Comparison of ENCODE assay signal across 8 cellular contexts in genomic region chr11:77411238-77411637, GRCh38.
DNase-seq lines count a peak whose midpoint lies in the region; ATAC-seq and TF ChIP-seq lines count a peak whose summit lies in the region.

No MANE protein-coding gene starts in this region.

- H3K36me3 ChIP-seq in vagina = no peaks in the 10 kb centered on the region

- H3K4me3 Mint-ChIP-seq in natural killer cell treated with Interleukin-12 subunit alpha and Interleukin-12 subunit beta and Interleukin-15 and Interleukin-18, amount 100 ng/mL, for 72 hours = peak overlapping the region; percentile 86

- H3K36me3 Mint-ChIP-seq in natural killer cell treated with Interleukin-12 subunit alpha and Interleukin-12 subunit beta and Interleukin-15 and Interleukin-18, amount 100 ng/mL, for 72 hours = no peaks in the 10 kb centered on the region

- peak overlapping the region; percentile 87 for H3K27ac ChIP-seq in vagina

- H3K9me3 ChIP-seq in vagina = no peaks in the 10 kb centered on the region

- peaks cover 26 to 38% of the 10 kb centered on the region in 2 donors for H3K4me1 Mint-ChIP-seq in natural killer cell treated with Interleukin-12 subunit alpha and Interleukin-12 subunit beta and Interleukin-15 and Interleukin-18, amount 100 ng/mL, for 72 hours (ENCODE audit: low read depth in 2 of 2)

- ATAC-seq in GM19467 (IDR thresholded peaks at IDR 0.05; ENCODE audit: unreplicated experiment) (peak; percentile 30), HG03565 (IDR thresholded peaks at IDR 0.05; ENCODE audit: unreplicated experiment) (peak; percentile 25), esophagus mucosa (peak; percentile 26)
- ATAC-seq in natural killer cell treated with Interleukin-12 subunit alpha and Interleukin-12 subunit beta and Interleukin-15 and Interleukin-18, amount 100 ng/mL, for 72 hours = peak; percentile 65 to 70

- intact Hi-C loops in vagina (cut with DNase I) = no loop called here

- no peak for TF ChIP-seq POLR2A in vagina (IDR thresholded peaks at IDR 0.05)

- TF ChIP-seq CTCF in vagina (IDR thresholded peaks at IDR 0.05) = no peak

- H3K9me3 Mint-ChIP-seq in natural killer cell treated with Interleukin-12 subunit alpha and Interleukin-12 subunit beta and Interleukin-15 and Interleukin-18, amount 100 ng/mL, for 72 hours = no peaks in the 10 kb centered on the region

- DNase-seq in CMK (ENCODE audit: low read depth) (peak; percentile 17), vagina (ENCODE audit: extremely low spot score in 2 of 2) (no peak), NCI-H1417 treated with DMSO at 0.1 percent for 48 hours (lab: John Stamatoyannopoulos, UW) (no peak)
- peak; percentile 4 for DNase-seq in activated CD4-positive, alpha-beta T cell treated with anti-CD3 and anti-CD28 coated beads, Interleukin-2, amount 50 U/mL, for 1 hour
- no peak for DNase-seq in natural killer cell treated with Interleukin-12 subunit alpha and Interleukin-12 subunit beta and Interleukin-15 and Interleukin-18, amount 100 ng/mL, for 72 hours (ENCODE audit: low spot score)

- peaks cover 38% of the 10 kb centered on the region for H3K4me1 ChIP-seq in vagina

- H3K27me3 ChIP-seq in vagina = no peaks in the 10 kb centered on the region

- peak overlapping the region; percentile 59 for H3K4me3 ChIP-seq in vagina

- H3K27me3 Mint-ChIP-seq in natural killer cell treated with Interleukin-12 subunit alpha and Interleukin-12 subunit beta and Interleukin-15 and Interleukin-18, amount 100 ng/mL, for 72 hours = no peaks in the 10 kb centered on the region

- H3K27ac Mint-ChIP-seq in natural killer cell treated with Interleukin-12 subunit alpha and Interleukin-12 subunit beta and Interleukin-15 and Interleukin-18, amount 100 ng/mL, for 72 hours = peak overlapping the region; percentile 45 to 46

Comparison
In these comparisons a context has a peak if more than half of its experiments do, and no peak if none do; other contexts are left out.
1. DNase-seq: peak in CMK (single experiment) and activated CD4-positive, alpha-beta T cell treated with anti-CD3 and anti-CD28 coated beads, Interleukin-2, amount 50 U/mL, for 1 hour (single experiment); none in natural killer cell treated with Interleukin-12 subunit alpha and Interleukin-12 subunit beta and Interleukin-15 and Interleukin-18, amount 100 ng/mL, for 72 hours (single experiment), vagina (0 of 2) and NCI-H1417 treated with DMSO at 0.1 percent for 48 hours (single experiment).
2. Peak in every context shown above with its lines, with median percentiles within 50 percentile points of each other: ATAC-seq.